3 cellular contexts compared by ENCODE assay signal in genomic region chr20:63293866-63294535, GRCh38.
TF ChIP-seq lines count a peak whose summit lies in the region.

No MANE protein-coding gene starts in this region.

TF ChIP-seq in SK-N-SH, 30 proteins besides CTCF, POLR2A, EP300 and RAD21 (continued from another document):
- TF ChIP-seq PBX3 (IDR thresholded peaks at IDR 0.05) (no peak), MAX (IDR thresholded peaks at IDR 0.05; ENCODE audit: low read depth) (no peak), TEAD4 (IDR thresholded peaks at IDR 0.05; ENCODE audit: borderline replicate concordance, insufficient read depth) (no peak)
TF ChIP-seq in SK-N-SH: peak in this region for 0.

TF ChIP-seq in SK-N-SH treated with all-trans-retinoic acid at 6 μM for 48 hours, 23 proteins besides CTCF, POLR2A, EP300 and RAD21 (continued from another document):
- TF ChIP-seq POU6F1 (CRISPR knock-in tag; IDR thresholded peaks at IDR 0.05; ENCODE audit: borderline replicate concordance, low read depth) = no peak
- no peak for TF ChIP-seq ARNTL (CRISPR knock-in tag; IDR thresholded peaks at IDR 0.05; ENCODE audit: borderline replicate concordance, low read depth)
- TF ChIP-seq TCF4 (CRISPR knock-in tag; IDR thresholded peaks at IDR 0.05; ENCODE audit: borderline replicate concordance) = no peak
- no peak for TF ChIP-seq PATZ1 (CRISPR knock-in tag; IDR thresholded peaks at IDR 0.05; ENCODE audit: borderline replicate concordance)
- no peak for TF ChIP-seq ZNF8 (CRISPR knock-in tag; IDR thresholded peaks at IDR 0.05)
- TF ChIP-seq ZC3H10 (CRISPR knock-in tag; IDR thresholded peaks at IDR 0.05) = no peak
- TF ChIP-seq TSHZ2 (CRISPR knock-in tag; IDR thresholded peaks at IDR 0.05) = no peak
- no peak for TF ChIP-seq GLIS3 (CRISPR knock-in tag; IDR thresholded peaks at IDR 0.05)
- TF ChIP-seq CSRNP3 (CRISPR knock-in tag; IDR thresholded peaks at IDR 0.05) = no peak
- TF ChIP-seq SNAI2 (CRISPR knock-in tag; IDR thresholded peaks at IDR 0.05) = no peak
- TF ChIP-seq ZNF70 (CRISPR knock-in tag; IDR thresholded peaks at IDR 0.05) = no peak
TF ChIP-seq in SK-N-SH treated with all-trans-retinoic acid at 6 μM for 48 hours: peak in this region for 0.

TF ChIP-seq in GM23338, 12 proteins besides CTCF, POLR2A, EP300 and RAD21 (continued from another document):
- TF ChIP-seq REST (IDR thresholded peaks at IDR 0.05; ENCODE audit: unreplicated experiment) (no peak), EZH2 (IDR thresholded peaks at IDR 0.05; ENCODE audit: low read depth, unreplicated experiment) (no peak), NANOG (IDR thresholded peaks at IDR 0.05; ENCODE audit: borderline replicate concordance) (no peak), ZNF462 (CRISPR knock-in tag; IDR thresholded peaks at IDR 0.05) (no peak), ZNF331 (CRISPR knock-in tag; IDR thresholded peaks at IDR 0.05; ENCODE audit: low read depth) (no peak), ETS1 (IDR thresholded peaks at IDR 0.05) (no peak), POLR2AphosphoS5 (IDR thresholded peaks at IDR 0.05; ENCODE audit: low read depth) (no peak), ZNF114 (CRISPR knock-in tag; IDR thresholded peaks at IDR 0.05) (no peak)
